In genomic region chr10:86585037-86585725, GRCh38 we compare ENCODE assay signal across 1 cellular context.
A peak's percentile ranks its signal among the peaks of the same experiment; 100 is the strongest.
TF ChIP-seq lines count a peak whose summit lies in the region.

No MANE protein-coding gene starts in this region.

TF ChIP-seq in HEK293, 187 proteins besides CTCF, POLR2A, EP300 and RAD21 (continued from another document and continues in another):
- TF ChIP-seq TSHZ1 (tag by site-specific recombination; IDR thresholded peaks at IDR 0.05; ENCODE audit: borderline replicate concordance) (no peak), ZNF398 (tag by site-specific recombination; IDR thresholded peaks at IDR 0.05) (no peak), ZNF768 (tag by site-specific recombination; IDR thresholded peaks at IDR 0.05) (no peak), REPIN1 (tag by site-specific recombination; IDR thresholded peaks at IDR 0.05; ENCODE audit: low read depth) (no peak), MZF1 (tag by site-specific recombination; IDR thresholded peaks at IDR 0.05; ENCODE audit: borderline replicate concordance) (no peak), ZNF26 (tag by site-specific recombination; IDR thresholded peaks at IDR 0.05) (no peak), HOXC10 (CRISPR knock-in tag; IDR thresholded peaks at IDR 0.05) (no peak), ZNF621 (tag by site-specific recombination; IDR thresholded peaks at IDR 0.05) (no peak), ZNF169 (tag by site-specific recombination; IDR thresholded peaks at IDR 0.05) (no peak), ZNF10 (tag by site-specific recombination; IDR thresholded peaks at IDR 0.05) (no peak), ZNF146 (tag by site-specific recombination; IDR thresholded peaks at IDR 0.05) (no peak), ZNF658 (tag by site-specific recombination; IDR thresholded peaks at IDR 0.05) (no peak), ZNF555 (tag by site-specific recombination; conservative IDR thresholded peaks at IDR 0.05) (no peak), SP7 (tag by site-specific recombination; IDR thresholded peaks at IDR 0.05) (0 out of 2 replicates have a peak, but pooled peaks have one; percentile 28), ELK4 (IDR thresholded peaks at IDR 0.05; ENCODE audit: borderline replicate concordance, low read depth, low read length) (no peak), ZNF76 (tag by site-specific recombination; IDR thresholded peaks at IDR 0.05; ENCODE audit: borderline replicate concordance, low read depth) (no peak), ZNF16 (tag by site-specific recombination; IDR thresholded peaks at IDR 0.05; ENCODE audit: low read depth) (no peak), PRDM1 (tag by site-specific recombination; IDR thresholded peaks at IDR 0.05) (peak; percentile 80), ZNF654 (tag by site-specific recombination; IDR thresholded peaks at IDR 0.05; ENCODE audit: low read depth) (peak; percentile 98), ZNF416 (tag by site-specific recombination; IDR thresholded peaks at IDR 0.05) (no peak), ZNF132 (tag by site-specific recombination; IDR thresholded peaks at IDR 0.05; ENCODE audit: borderline replicate concordance) (no peak), ZNF677 (tag by site-specific recombination; IDR thresholded peaks at IDR 0.05) (no peak), ZNF596 (tag by site-specific recombination; IDR thresholded peaks at IDR 0.05) (no peak), SCRT1 (tag by site-specific recombination; IDR thresholded peaks at IDR 0.05; ENCODE audit: borderline replicate concordance) (no peak), ZNF121 (tag by site-specific recombination; IDR thresholded peaks at IDR 0.05) (no peak), MEIS1 (CRISPR knock-in tag; IDR thresholded peaks at IDR 0.05; ENCODE audit: borderline replicate concordance) (no peak), ZNF248 (tag by site-specific recombination; IDR thresholded peaks at IDR 0.05) (no peak), ZNF404 (tag by site-specific recombination; IDR thresholded peaks at IDR 0.05) (no peak), EGR2 (tag by site-specific recombination; IDR thresholded peaks at IDR 0.05; ENCODE audit: low read depth) (no peak), ZNF19 (tag by site-specific recombination; IDR thresholded peaks at IDR 0.05; ENCODE audit: low read depth) (no peak), ZNF274 (IDR thresholded peaks at IDR 0.05; ENCODE audit: low read length) (no peak), ZNF274 (tag by site-specific recombination; IDR thresholded peaks at IDR 0.05; ENCODE audit: borderline replicate concordance) (no peak), ZSCAN30 (tag by site-specific recombination; IDR thresholded peaks at IDR 0.05) (peak; percentile 66; the same call in 1 of the 2 replicates), ZBTB11 (tag by site-specific recombination; conservative IDR thresholded peaks at IDR 0.05; ENCODE audit: low read depth) (no peak), OSR2 (tag by site-specific recombination; IDR thresholded peaks at IDR 0.05) (no peak), ZBTB20 (tag by site-specific recombination; IDR thresholded peaks at IDR 0.05) (no peak), ZNF324 (tag by site-specific recombination; IDR thresholded peaks at IDR 0.05) (no peak), ZNF488 (tag by site-specific recombination; IDR thresholded peaks at IDR 0.05) (no peak), ZNF501 (tag by site-specific recombination; IDR thresholded peaks at IDR 0.05) (peak; percentile 62; the same call in 1 of the 2 replicates), ZNF692 (tag by site-specific recombination; IDR thresholded peaks at IDR 0.05) (0 out of 2 replicates have a peak, but pooled peaks have one; percentile 47), PBX3 (CRISPR knock-in tag; IDR thresholded peaks at IDR 0.05) (no peak), ZNF350 (tag by site-specific recombination; IDR thresholded peaks at IDR 0.05) (no peak), ZBTB44 (tag by site-specific recombination; IDR thresholded peaks at IDR 0.05) (no peak), KLF1 (tag by site-specific recombination; IDR thresholded peaks at IDR 0.05) (peak; percentile 72), ZNF138 (tag by site-specific recombination; IDR thresholded peaks at IDR 0.05; ENCODE audit: borderline replicate concordance) (no peak), ZNF830 (tag by site-specific recombination; IDR thresholded peaks at IDR 0.05; ENCODE audit: low read depth) (no peak), ZNF560 (tag by site-specific recombination; IDR thresholded peaks at IDR 0.05; ENCODE audit: borderline replicate concordance) (no peak), ZNF37A (tag by site-specific recombination; IDR thresholded peaks at IDR 0.05) (no peak), ZNF112 (tag by site-specific recombination; IDR thresholded peaks at IDR 0.05) (no peak), BCL11A (tag by site-specific recombination; IDR thresholded peaks at IDR 0.05; ENCODE audit: low read depth) (no peak), SP3 (tag by site-specific recombination; IDR thresholded peaks at IDR 0.05) (no peak; the same call in 1 of the 2 replicates), GLI2 (tag by site-specific recombination; IDR thresholded peaks at IDR 0.05; ENCODE audit: borderline replicate concordance, low read depth) (no peak), SP2 (tag by site-specific recombination; IDR thresholded peaks at IDR 0.05) (peak; percentile 22; the same call in 1 of the 2 replicates)
